In the genomic region with DNA sequence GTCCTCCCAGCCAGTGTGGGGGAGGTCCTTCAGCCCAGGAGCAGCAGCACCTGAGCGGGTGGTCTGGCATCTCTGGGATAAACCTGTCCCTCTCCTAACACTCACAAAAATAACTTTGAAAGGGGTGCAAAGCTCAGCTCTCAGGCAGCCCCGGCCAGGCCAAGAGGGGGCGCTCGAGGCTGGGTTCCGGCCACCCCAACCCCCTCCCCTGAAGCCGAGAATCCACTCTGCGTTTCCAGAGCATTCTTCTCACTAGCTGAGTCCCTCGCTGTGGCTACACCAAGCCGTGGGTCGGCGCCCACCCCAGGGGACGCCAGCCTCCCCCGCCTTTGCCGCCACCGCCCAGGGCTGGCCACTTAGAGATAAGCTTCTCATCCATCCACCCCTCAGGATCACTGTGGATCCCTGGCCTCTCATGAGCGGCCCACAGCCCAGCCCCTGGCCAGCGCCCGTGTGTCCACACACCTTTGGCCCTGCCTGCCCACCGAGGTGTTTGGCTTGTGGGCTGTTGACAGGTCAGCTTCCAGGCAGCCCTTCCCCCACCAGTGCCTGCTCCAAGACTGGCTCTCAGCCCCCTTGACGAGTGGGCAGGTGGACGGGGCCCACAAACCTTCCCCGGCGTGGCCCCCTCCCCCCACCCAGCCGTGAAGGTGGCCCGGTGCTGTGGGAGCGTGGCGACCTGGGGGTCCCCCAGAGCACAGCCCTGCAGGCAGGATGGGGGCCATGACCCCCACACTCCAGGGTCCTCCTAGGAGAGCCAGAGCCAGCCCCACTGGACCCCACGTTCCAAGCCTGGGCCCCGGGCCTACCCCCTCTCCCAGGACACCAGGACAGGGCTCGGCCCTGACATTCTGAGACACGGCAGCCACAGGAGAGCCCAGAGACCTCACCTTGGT, we compare ENCODE assay signal across 9 cellular contexts. TPM values are rescaled to one million over a fixed set of nuclear protein-coding genes. Genes with fewer than 3 reads are reported as not detected.
DNase-seq lines count a peak whose midpoint lies in the region; ATAC-seq and TF ChIP-seq lines count a peak whose summit lies in the region.
"Had no signal": no experiment of that assay in that cellular context is flagged by ENCODE, and none has a peak within 500 bp of the region (broad histone marks: within the 10 kb centered on the region; RNA-seq: fewer than 3 reads in every experiment).

No MANE protein-coding gene starts in this region.

- H3K27me3 ChIP-seq in GM23248 (replicated peaks; ENCODE audit: insufficient read depth) (no peaks in the 10 kb centered on the region), brain microvascular endothelial cell (replicated peaks) (no peaks in the 10 kb centered on the region)

- ATAC-seq in SK-N-SH treated with all-trans-retinoic acid at 6 μM for 48 hours (peak; percentile 91), HG02938 (IDR thresholded peaks at IDR 0.05; ENCODE audit: unreplicated experiment) (no peak)

- H3K36me3 Mint-ChIP-seq in immature natural killer cell: no peaks in the 10 kb centered on the region

- H3F3A ChIP-seq in GM23248 (ENCODE audit: insufficient read depth): peaks cover 6% of the 10 kb centered on the region; the same call in 1 of the 2 replicates

- H3K4me2 ChIP-seq in GM23248 (ENCODE audit: unreplicated experiment): peak overlapping the region; percentile 16

- H3K4me3 Mint-ChIP-seq in immature natural killer cell: no peak overlapping the region

- H3K27ac Mint-ChIP-seq in immature natural killer cell: no peak overlapping the region

- H3K36me3 ChIP-seq in GM23248 (ENCODE audit: low read depth) (no peaks in the 10 kb centered on the region), brain microvascular endothelial cell (replicated peaks) (no peaks in the 10 kb centered on the region)

- no peaks in the 10 kb centered on the region for H3K9me3 Mint-ChIP-seq in immature natural killer cell

- no peaks in the 10 kb centered on the region for H3K4me1 ChIP-seq in GM23248 (ENCODE audit: insufficient read depth)

- DNase-seq in 8988T: peak; percentile 80
- peak; percentile 67 for DNase-seq in GM23248
- no peak for DNase-seq in brain microvascular endothelial cell
- DNase-seq in immature natural killer cell: peak; percentile 28 to 34 (median 34)
- DNase-seq in stimulated activated CD4-positive, alpha-beta T cell treated with anti-CD3 and anti-CD28 coated beads, Interleukin-12 subunit alpha, Interleukin-12 subunit beta, amount 100 ng/mL, for 48 hours (ENCODE audit: low read depth in 2 of 3, low spot score in 1 of 3): peak in 2 of 3 donors; percentile 17 to 37
- DNase-seq in NCI-H1048 (lab: John Stamatoyannopoulos, UW): no peak

- H3K9me3 ChIP-seq in GM23248 (ENCODE audit: low read depth): no peaks in the 10 kb centered on the region

- H3K79me2 ChIP-seq in GM23248 (ENCODE audit: insufficient read depth): no peaks in the 10 kb centered on the region

- no peaks in the 10 kb centered on the region for H3K4me1 Mint-ChIP-seq in immature natural killer cell

- no peaks in the 10 kb centered on the region for H4K20me1 ChIP-seq in GM23248 (ENCODE audit: insufficient read depth)

- H3K27me3 Mint-ChIP-seq in immature natural killer cell (ENCODE audit: low read depth in 3 of 3): peaks cover 0 to 4% (median 3%) of the 10 kb centered on the region in 3 donors

- H3K9me2 ChIP-seq in GM23248 (ENCODE audit: insufficient read depth): no peaks in the 10 kb centered on the region

- H3K4me3 ChIP-seq in GM23248: 0 out of 2 replicates have a peak overlapping the region, but pooled peaks have one; percentile 21
- H3K4me3 ChIP-seq in brain microvascular endothelial cell (ENCODE audit: low read depth, low read length): peak overlapping the region; percentile 15

- peak; percentile 91 for TF ChIP-seq CTCF in brain microvascular endothelial cell (IDR thresholded peaks at IDR 0.05; ENCODE audit: low read depth, low read length, missing control alignments)

- in situ Hi-C loops in GM23248 (cut with MboI) (no loop called here), brain microvascular endothelial cell (cut with HindIII; ENCODE audit: low pct_ligation_motif_present, low sequenced_read_pairs) (no loop called here)

- peak overlapping the region; percentile 55; the same call in 1 of the 2 replicates for H2AFZ ChIP-seq in GM23248

- 34 to 42% methylated on average over 17 to 31 of the region's 31 CpGs for WGBS in GM23248 (ENCODE audit: low coverage in 1 of 2, low lambda C conversion rate in 2 of 2, missing lambda C conversion rate in 2 of 2), 2 experiments

- H3K27ac ChIP-seq in GM23248: no peak overlapping the region
- no peak overlapping the region for H3K27ac ChIP-seq in brain microvascular endothelial cell

- H3K9ac ChIP-seq in GM23248: no peak overlapping the region

TF ChIP-seq in SK-N-SH treated with all-trans-retinoic acid at 6 μM for 48 hours, 23 proteins besides CTCF, POLR2A, EP300 and RAD21 (continues in another document):
- no peak for TF ChIP-seq ZNF8 (CRISPR knock-in tag; IDR thresholded peaks at IDR 0.05)
- TF ChIP-seq, protein P1, sequence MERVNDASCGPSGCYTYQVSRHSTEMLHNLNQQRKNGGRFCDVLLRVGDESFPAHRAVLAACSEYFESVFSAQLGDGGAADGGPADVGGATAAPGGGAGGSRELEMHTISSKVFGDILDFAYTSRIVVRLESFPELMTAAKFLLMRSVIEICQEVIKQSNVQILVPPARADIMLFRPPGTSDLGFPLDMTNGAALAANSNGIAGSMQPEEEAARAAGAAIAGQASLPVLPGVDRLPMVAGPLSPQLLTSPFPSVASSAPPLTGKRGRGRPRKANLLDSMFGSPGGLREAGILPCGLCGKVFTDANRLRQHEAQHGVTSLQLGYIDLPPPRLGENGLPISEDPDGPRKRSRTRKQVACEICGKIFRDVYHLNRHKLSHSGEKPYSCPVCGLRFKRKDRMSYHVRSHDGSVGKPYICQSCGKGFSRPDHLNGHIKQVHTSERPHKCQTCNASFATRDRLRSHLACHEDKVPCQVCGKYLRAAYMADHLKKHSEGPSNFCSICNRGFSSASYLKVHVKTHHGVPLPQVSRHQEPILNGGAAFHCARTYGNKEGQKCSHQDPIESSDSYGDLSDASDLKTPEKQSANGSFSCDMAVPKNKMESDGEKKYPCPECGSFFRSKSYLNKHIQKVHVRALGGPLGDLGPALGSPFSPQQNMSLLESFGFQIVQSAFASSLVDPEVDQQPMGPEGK (CRISPR knock-in tag; IDR thresholded peaks at IDR 0.05; ENCODE audit: borderline replicate concordance): no peak
- TF ChIP-seq GLIS3 (CRISPR knock-in tag; IDR thresholded peaks at IDR 0.05): no peak
- TF ChIP-seq ESRRG (CRISPR knock-in tag; IDR thresholded peaks at IDR 0.05): no peak
- no peak for TF ChIP-seq BACH2 (CRISPR knock-in tag; IDR thresholded peaks at IDR 0.05; ENCODE audit: borderline replicate concordance)
- no peak for TF ChIP-seq ISL1 (CRISPR knock-in tag; IDR thresholded peaks at IDR 0.05)
- TF ChIP-seq ZFP3 (CRISPR knock-in tag; IDR thresholded peaks at IDR 0.05): no peak
- no peak for TF ChIP-seq SNAI2 (CRISPR knock-in tag; IDR thresholded peaks at IDR 0.05)
- TF ChIP-seq ZC3H10 (CRISPR knock-in tag; IDR thresholded peaks at IDR 0.05): no peak
- no peak for TF ChIP-seq RARB (CRISPR knock-in tag; IDR thresholded peaks at IDR 0.05)
- TF ChIP-seq, protein P2, sequence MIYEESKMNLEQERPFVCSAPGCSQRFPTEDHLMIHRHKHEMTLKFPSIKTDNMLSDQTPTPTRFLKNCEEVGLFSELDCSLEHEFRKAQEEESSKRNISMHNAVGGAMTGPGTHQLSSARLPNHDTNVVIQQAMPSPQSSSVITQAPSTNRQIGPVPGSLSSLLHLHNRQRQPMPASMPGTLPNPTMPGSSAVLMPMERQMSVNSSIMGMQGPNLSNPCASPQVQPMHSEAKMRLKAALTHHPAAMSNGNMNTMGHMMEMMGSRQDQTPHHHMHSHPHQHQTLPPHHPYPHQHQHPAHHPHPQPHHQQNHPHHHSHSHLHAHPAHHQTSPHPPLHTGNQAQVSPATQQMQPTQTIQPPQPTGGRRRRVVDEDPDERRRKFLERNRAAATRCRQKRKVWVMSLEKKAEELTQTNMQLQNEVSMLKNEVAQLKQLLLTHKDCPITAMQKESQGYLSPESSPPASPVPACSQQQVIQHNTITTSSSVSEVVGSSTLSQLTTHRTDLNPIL (CRISPR knock-in tag; IDR thresholded peaks at IDR 0.05; ENCODE audit: low read depth): no peak
- TF ChIP-seq ZNF70 (CRISPR knock-in tag; IDR thresholded peaks at IDR 0.05): no peak
- TF ChIP-seq CSDC2 (CRISPR knock-in tag; IDR thresholded peaks at IDR 0.05): no peak
- no peak for TF ChIP-seq PPARA (CRISPR knock-in tag; IDR thresholded peaks at IDR 0.05; ENCODE audit: borderline replicate concordance)
- no peak for TF ChIP-seq ZNF565 (CRISPR knock-in tag; conservative IDR thresholded peaks at IDR 0.05; ENCODE audit: low read depth)
- TF ChIP-seq, protein P3, sequence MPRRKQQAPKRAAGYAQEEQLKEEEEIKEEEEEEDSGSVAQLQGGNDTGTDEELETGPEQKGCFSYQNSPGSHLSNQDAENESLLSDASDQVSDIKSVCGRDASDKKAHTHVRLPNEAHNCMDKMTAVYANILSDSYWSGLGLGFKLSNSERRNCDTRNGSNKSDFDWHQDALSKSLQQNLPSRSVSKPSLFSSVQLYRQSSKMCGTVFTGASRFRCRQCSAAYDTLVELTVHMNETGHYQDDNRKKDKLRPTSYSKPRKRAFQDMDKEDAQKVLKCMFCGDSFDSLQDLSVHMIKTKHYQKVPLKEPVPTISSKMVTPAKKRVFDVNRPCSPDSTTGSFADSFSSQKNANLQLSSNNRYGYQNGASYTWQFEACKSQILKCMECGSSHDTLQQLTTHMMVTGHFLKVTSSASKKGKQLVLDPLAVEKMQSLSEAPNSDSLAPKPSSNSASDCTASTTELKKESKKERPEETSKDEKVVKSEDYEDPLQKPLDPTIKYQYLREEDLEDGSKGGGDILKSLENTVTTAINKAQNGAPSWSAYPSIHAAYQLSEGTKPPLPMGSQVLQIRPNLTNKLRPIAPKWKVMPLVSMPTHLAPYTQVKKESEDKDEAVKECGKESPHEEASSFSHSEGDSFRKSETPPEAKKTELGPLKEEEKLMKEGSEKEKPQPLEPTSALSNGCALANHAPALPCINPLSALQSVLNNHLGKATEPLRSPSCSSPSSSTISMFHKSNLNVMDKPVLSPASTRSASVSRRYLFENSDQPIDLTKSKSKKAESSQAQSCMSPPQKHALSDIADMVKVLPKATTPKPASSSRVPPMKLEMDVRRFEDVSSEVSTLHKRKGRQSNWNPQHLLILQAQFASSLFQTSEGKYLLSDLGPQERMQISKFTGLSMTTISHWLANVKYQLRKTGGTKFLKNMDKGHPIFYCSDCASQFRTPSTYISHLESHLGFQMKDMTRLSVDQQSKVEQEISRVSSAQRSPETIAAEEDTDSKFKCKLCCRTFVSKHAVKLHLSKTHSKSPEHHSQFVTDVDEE (CRISPR knock-in tag; IDR thresholded peaks at IDR 0.05): no peak

RNA-seq across cellular contexts. Expression of a gene that starts 1.9 kb away (rescaled TPM):
- not detected in 2 replicates for total RNA-seq in GM23248 (2014; rRNA removed; shearing (Covaris generic))
- not detected in 2 replicates for polyA plus RNA-seq in GM23248 (2016; fragmentation: Nextera tagmentation; extraction: Ambion mirVana)
- polyA plus RNA-seq in immature natural killer cell: not detected
- total RNA-seq: dermis microvascular lymphatic vessel endothelial cell had no signal

RNA-seq across cellular contexts. Expression of a gene that starts 30.8 kb away (rescaled TPM):
- total RNA-seq in GM23248 (2014; rRNA removed; shearing (Covaris generic)): 5.2 and 5.3 TPM in 2 replicates
- polyA plus RNA-seq in GM23248 (2016; fragmentation: Nextera tagmentation; extraction: Ambion mirVana) (15.2 and 15.7 TPM in 2 replicates), immature natural killer cell (10 to 100 TPM in 1 of 3 donors, 1 to 10 TPM in 2; 6.2 to 10.8 (median 9.4) TPM)

RNA-seq across cellular contexts. Expression of a gene that starts 55.6 kb away (rescaled TPM):
- 1,939 and 2,103 TPM in 2 replicates for total RNA-seq in GM23248 (2014; rRNA removed; shearing (Covaris generic))
- 650 and 676 TPM in 2 replicates for polyA plus RNA-seq in GM23248 (2016; fragmentation: Nextera tagmentation; extraction: Ambion mirVana)
- 10 to 100 TPM in 2 of 3 donors, 1 to 10 TPM in 1; 4.4 to 46.6 (median 30.6) TPM for polyA plus RNA-seq in immature natural killer cell

Comparison
In these comparisons a context has a peak if more than half of its experiments do, and no peak if none do; other contexts are left out.
1. DNase-seq: peak in 8988T (single experiment), GM23248 (single experiment), immature natural killer cell (3 of 3) and stimulated activated CD4-positive, alpha-beta T cell treated with anti-CD3 and anti-CD28 coated beads, Interleukin-12 subunit alpha, Interleukin-12 subunit beta, amount 100 ng/mL, for 48 hours (2 of 3); none in brain microvascular endothelial cell (single experiment) and NCI-H1048 (single experiment).
2. RNA of a gene that starts 55.6 kb away (polyA plus RNA-seq): 650 to 676 TPM in GM23248; 4.4 to 46.6 TPM in immature natural killer cell; every median in the first group is over 10 times any median in the second.